Comparison of ENCODE assay signal across 8 cellular contexts in the genomic region with DNA sequence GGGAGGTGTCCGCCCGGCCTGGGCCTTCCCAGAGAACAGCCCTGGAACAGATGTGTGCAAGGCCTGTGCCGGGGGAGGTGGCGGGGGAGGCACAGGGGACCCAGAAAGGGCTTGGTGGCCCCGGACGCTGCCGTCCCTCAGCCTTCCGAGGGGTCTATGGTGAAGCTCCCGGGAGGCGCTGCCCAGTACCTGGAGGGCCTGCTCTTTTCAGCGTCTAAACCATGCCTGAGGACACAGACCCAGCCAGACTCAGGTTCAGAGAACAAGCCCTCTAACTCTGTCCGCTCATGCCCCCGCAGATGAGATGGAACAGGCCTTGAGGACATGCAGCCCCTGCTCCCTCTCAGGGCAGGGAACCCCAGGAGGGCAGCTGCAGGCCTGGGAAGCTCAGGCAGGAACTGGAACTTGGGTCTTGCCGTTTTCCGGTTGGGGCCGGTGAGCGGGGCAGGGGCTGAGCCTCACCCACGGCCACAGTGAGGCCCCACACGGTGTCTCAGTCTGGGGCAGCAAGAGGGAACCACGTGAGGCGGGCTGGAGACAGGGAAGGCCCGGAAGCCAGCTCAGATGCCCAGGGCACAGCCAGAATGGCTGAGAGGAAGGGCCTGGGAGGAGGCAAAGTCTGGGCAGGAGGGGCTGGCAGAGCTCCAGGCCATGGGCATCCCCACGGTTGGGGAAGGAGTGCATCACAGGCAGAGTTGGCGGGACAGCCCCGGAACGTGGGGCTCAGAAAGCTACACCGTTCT. TPM values are rescaled to one million over a fixed set of nuclear protein-coding genes. Genes with fewer than 3 reads are reported as not detected.
DNase-seq lines count a peak whose midpoint lies in the region; ATAC-seq and TF ChIP-seq lines count a peak whose summit lies in the region.

No MANE protein-coding gene starts in this region.

- H3K4me1 Mint-ChIP-seq in brain, result peaks cover 45% of the 10 kb centered on the region

- H3K9me3 Mint-ChIP-seq in brain, result peaks cover 0 to 4% (median 0%) of the 10 kb centered on the region in 5 experiments

- CTCF ChIA-PET in RWPE1 (lab: Yijun Ruan, JAX), result interaction anchor here (0.5 to 2.2 kb wide), 4 partner anchors 10 to 254 kb away, joined by 4 to 12 read pairs (median 4); no protein-coding TSS in a partner anchor

- peaks cover 39% of the 10 kb centered on the region for H3K36me3 Mint-ChIP-seq in brain

- TF ChIP-seq CTCF in RWPE1 (conservative IDR thresholded peaks at IDR 0.05; ENCODE audit: low read depth), result no peak
- no peak for TF ChIP-seq CTCF in brain (conservative IDR thresholded peaks at IDR 0.05)

- H3K27ac Mint-ChIP-seq in brain, result peak overlapping the region; percentile 21 to 88 (median 53)

- DNase-seq in EH (ENCODE audit: low read depth), result peak; percentile 85
- DNase-seq in RWPE1 (ENCODE audit: low spot score), result peak; percentile 74
- peak; percentile 77 for DNase-seq in kidney glomerular epithelial cell (lab: John Stamatoyannopoulos, UW)
- DNase-seq in stimulated activated CD4-positive, alpha-beta T cell treated with anti-CD3 and anti-CD28 coated beads, Interleukin-4, amount 100 ng/mL, for 4 hours, result peak; percentile 39 to 42

- no peak for ATAC-seq in HG03378 (IDR thresholded peaks at IDR 0.05; ENCODE audit: unreplicated experiment)
- ATAC-seq in HG03025 (IDR thresholded peaks at IDR 0.05; ENCODE audit: low FRiP score, unreplicated experiment), result no peak
- ATAC-seq in GM18907 (IDR thresholded peaks at IDR 0.05; ENCODE audit: unreplicated experiment), result no peak

- POLR2A ChIA-PET in RWPE1 (lab: Yijun Ruan, JAX; ENCODE audit: low non-redundant PET), result interaction anchor here (0.9 kb wide), 1 partner anchor 35 kb away, joined by 4 read pairs; no protein-coding TSS in a partner anchor

- H3K27ac ChIP-seq in RWPE1, result peak overlapping the region; percentile 99

- H3K27me3 Mint-ChIP-seq in brain, result peaks cover 4% of the 10 kb centered on the region

- H3K4me3 Mint-ChIP-seq in brain, result no peak overlapping the region

RNA-seq across cellular contexts. Expression of a gene that starts 12.5 kb away (rescaled TPM):
- polyA plus RNA-seq in brain (ENCODE audit: insufficient read depth, low read depth, low replicate concordance), result 8.7 TPM

RNA-seq across cellular contexts. Expression of a gene that starts 28.7 kb away (rescaled TPM):
- polyA plus RNA-seq in brain (ENCODE audit: insufficient read depth, low read depth, low replicate concordance), result 15.6 TPM

RNA-seq across cellular contexts. Expression of a gene that starts 32.1 kb away (rescaled TPM):
- 62.3 TPM for polyA plus RNA-seq in brain (ENCODE audit: insufficient read depth, low read depth, low replicate concordance)
